In the genomic region with DNA sequence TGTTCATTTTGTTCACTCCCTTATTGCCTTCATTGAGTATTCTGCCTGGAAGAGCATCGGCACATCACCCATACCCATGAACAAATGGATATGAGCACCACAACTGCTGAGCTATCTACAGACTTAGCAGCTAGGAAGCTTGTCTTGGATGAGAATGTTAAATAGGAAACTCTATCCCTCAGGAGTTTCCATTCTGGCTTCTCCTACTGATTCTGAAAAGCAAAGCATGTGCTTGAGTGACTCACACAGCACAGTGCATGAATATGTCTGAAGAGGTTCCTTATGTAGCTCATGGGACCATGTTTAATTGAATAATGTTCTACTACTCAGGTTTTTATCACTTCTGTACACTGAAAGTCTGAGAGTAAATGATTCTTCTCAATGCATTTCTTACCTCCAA, we compare ENCODE assay signal across 23 cellular contexts. TPM values are rescaled to one million over a fixed set of nuclear protein-coding genes. Genes with fewer than 3 reads are reported as not detected.
"Had no signal": no experiment of that assay in that cellular context is flagged by ENCODE, and none has a peak within 500 bp of the region (broad histone marks: within the 10 kb centered on the region; RNA-seq: fewer than 3 reads in every experiment).

No MANE protein-coding gene starts in this region.

- H3K36me3 ChIP-seq: brain microvascular endothelial cell, gastrocnemius medialis, ovary, suprapubic skin, transverse colon, uterus had no signal

- H3K4me1 ChIP-seq: gastrocnemius medialis, suprapubic skin, transverse colon, uterus had no signal

- H3K27me3 Mint-ChIP-seq: activated CD4-positive, alpha-beta T cell treated with anti-CD3 and anti-CD28 coated beads, Interleukin-2, amount 10 ng/mL, durations not matched to agents 24 days and 14 days; effector memory CD8-positive, alpha-beta T cell had no signal

- ATAC-seq: activated CD8-positive, alpha-beta T cell treated with anti-CD3 and anti-CD28 coated beads, Interleukin-2, amount 10 ng/mL, durations not matched to agents 7 days and 5 days; effector memory CD8-positive, alpha-beta T cell; gastrocnemius medialis; naive thymus-derived CD8-positive, alpha-beta T cell; stimulated activated naive CD8-positive, alpha-beta T cell treated with anti-CD3 and anti-CD28 coated beads, Interleukin-15, Interleukin-2, amounts not matched to agents 100 U/mL and 50 U/mL, for 24 hours had no signal

- H3K27ac Mint-ChIP-seq: activated CD4-positive, alpha-beta T cell treated with anti-CD3 and anti-CD28 coated beads, Interleukin-2, amount 10 ng/mL, durations not matched to agents 24 days and 14 days; activated CD8-positive, alpha-beta T cell treated with anti-CD3 and anti-CD28 coated beads, Interleukin-2, amount 10 ng/mL, durations not matched to agents 7 days and 5 days; activated naive CD4-positive, alpha-beta T cell treated with anti-CD3 and anti-CD28 coated beads for 36 hours; activated T-cell treated with anti-CD3 and anti-CD28 coated beads, Interleukin-2, amount 50 U/mL, for 24 hours; activated T-helper 2 cell treated with anti-CD3 and anti-CD28 coated beads, Interferon-gamma antibody, Interleukin-2, Interleukin-4, amounts not matched to agents 10 μg/mL and 5 μg/mL and 100 μg/mL, durations not matched to agents 14 hours and 24 hours and 36 hours; effector memory CD8-positive, alpha-beta T cell; naive thymus-derived CD8-positive, alpha-beta T cell had no signal

- DNase-seq: activated CD4-positive, alpha-beta T cell treated with anti-CD3 and anti-CD28 coated beads, Interleukin-2, amount 10 ng/mL, durations not matched to agents 24 days and 14 days; activated CD4-positive, CD25-positive, alpha-beta regulatory T cell; activated CD8-positive, alpha-beta T cell treated with anti-CD3 and anti-CD28 coated beads, Interleukin-2, amount 10 ng/mL, durations not matched to agents 7 days and 5 days; activated naive CD4-positive, alpha-beta T cell treated with anti-CD3 and anti-CD28 coated beads for 36 hours; activated T-cell treated with anti-CD3 and anti-CD28 coated beads, Interleukin-2, amount 50 U/mL, for 24 hours; anterior cingulate cortex; brain microvascular endothelial cell; effector memory CD8-positive, alpha-beta T cell; gastrocnemius medialis; head of caudate nucleus; kidney glomerular epithelial cell; mesenchymal stem cell; naive thymus-derived CD8-positive, alpha-beta T cell; ovary; stimulated activated naive CD8-positive, alpha-beta T cell treated with anti-CD3 and anti-CD28 coated beads, Interleukin-15, Interleukin-2, amounts not matched to agents 100 U/mL and 50 U/mL, for 24 hours; T1000; transverse colon; uterus had no signal

- H3K4me1 Mint-ChIP-seq: activated CD4-positive, alpha-beta T cell treated with anti-CD3 and anti-CD28 coated beads, Interleukin-2, amount 10 ng/mL, durations not matched to agents 24 days and 14 days; naive thymus-derived CD8-positive, alpha-beta T cell had no signal

- H3K27ac ChIP-seq: brain microvascular endothelial cell, gastrocnemius medialis, ovary, suprapubic skin, transverse colon, uterus had no signal

- H3K27me3 ChIP-seq: brain microvascular endothelial cell, gastrocnemius medialis, ovary, suprapubic skin, transverse colon, uterus had no signal

- H3K4me3 Mint-ChIP-seq: activated CD4-positive, alpha-beta T cell treated with anti-CD3 and anti-CD28 coated beads, Interleukin-2, amount 10 ng/mL, durations not matched to agents 24 days and 14 days; activated CD8-positive, alpha-beta T cell treated with anti-CD3 and anti-CD28 coated beads, Interleukin-2, amount 10 ng/mL, durations not matched to agents 7 days and 5 days; activated naive CD4-positive, alpha-beta T cell treated with anti-CD3 and anti-CD28 coated beads for 36 hours; activated T-cell treated with anti-CD3 and anti-CD28 coated beads, Interleukin-2, amount 50 U/mL, for 24 hours; effector memory CD8-positive, alpha-beta T cell; naive thymus-derived CD8-positive, alpha-beta T cell had no signal

- H3K9me3 Mint-ChIP-seq: activated CD4-positive, alpha-beta T cell treated with anti-CD3 and anti-CD28 coated beads, Interleukin-2, amount 10 ng/mL, durations not matched to agents 24 days and 14 days; activated naive CD4-positive, alpha-beta T cell treated with anti-CD3 and anti-CD28 coated beads for 36 hours; activated T-cell treated with anti-CD3 and anti-CD28 coated beads, Interleukin-2, amount 50 U/mL, for 24 hours; activated T-helper 2 cell treated with anti-CD3 and anti-CD28 coated beads, Interferon-gamma antibody, Interleukin-2, Interleukin-4, amounts not matched to agents 10 μg/mL and 5 μg/mL and 100 μg/mL, durations not matched to agents 14 hours and 24 hours and 36 hours; effector memory CD8-positive, alpha-beta T cell had no signal

- H3K4me3 ChIP-seq: gastrocnemius medialis, ovary, suprapubic skin, transverse colon, uterus had no signal

- H3K9me3 ChIP-seq: gastrocnemius medialis, ovary, suprapubic skin, transverse colon, uterus had no signal

RNA-seq across cellular contexts. Expression of a gene that starts 57.3 kb away (rescaled TPM):
- total RNA-seq: activated CD4-positive, alpha-beta T cell treated with anti-CD3 and anti-CD28 coated beads, Interleukin-2, amount 10 ng/mL, durations not matched to agents 24 days and 14 days; activated CD8-positive, alpha-beta T cell treated with anti-CD3 and anti-CD28 coated beads, Interleukin-2, amount 10 ng/mL, durations not matched to agents 7 days and 5 days; activated naive CD4-positive, alpha-beta T cell treated with anti-CD3 and anti-CD28 coated beads for 36 hours; activated T-helper 2 cell treated with anti-CD3 and anti-CD28 coated beads, Interferon-gamma antibody, Interleukin-2, Interleukin-4, amounts not matched to agents 10 μg/mL and 5 μg/mL and 100 μg/mL, durations not matched to agents 14 hours and 24 hours and 36 hours; dermis microvascular lymphatic vessel endothelial cell; naive thymus-derived CD8-positive, alpha-beta T cell; pulmonary artery endothelial cell; T-helper 1 cell treated with Interleukin-12 subunit alpha and Interleukin-12 subunit beta and Interleukin-4 antibody, amounts not matched to agents 30 ng/mL and 1 ng/mL, for 36 hours had no signal
